ENCODE assay signal across 32 cellular contexts in genomic region chr12:120095356-120096135, GRCh38. TPM values are rescaled to one million over a fixed set of nuclear protein-coding genes. Genes with fewer than 3 reads are reported as not detected.
A peak's percentile ranks its signal among the peaks of the same experiment; 100 is the strongest.
DNase-seq lines count a peak whose midpoint lies in the region; TF ChIP-seq lines count a peak whose summit lies in the region.
"Had no signal": no experiment of that assay in that cellular context is flagged by ENCODE, and none has a peak within 500 bp of the region (broad histone marks: within the 10 kb centered on the region; RNA-seq: fewer than 3 reads in every experiment).

No MANE protein-coding gene starts in this region.

- no peaks in the 10 kb centered on the region for H3K9me2 ChIP-seq in OCI-LY7 (ENCODE audit: insufficient read depth, low read length)

- H3K27ac ChIP-seq in A673 (ENCODE audit: low read depth, low read length, poor library complexity, severe bottlenecking) (no peak overlapping the region), OCI-LY7 (ENCODE audit: low read depth, low read length, poor library complexity, severe bottlenecking) (no peak overlapping the region), iPS-20b (ENCODE audit: low read length) (peak overlapping the region; percentile 71)
- H3K27ac ChIP-seq: parathyroid adenoma, Peyer's patch, SJCRH30, upper lobe of right lung had no signal

- intact Hi-C loops in A673 (cut with micrococcal nuclease; ENCODE audit: unreplicated experiment) (no loop called here), Caco-2 (cut with micrococcal nuclease; ENCODE audit: unreplicated experiment) (no loop called here), OCI-LY7 (cut with micrococcal nuclease; ENCODE audit: unreplicated experiment) (no loop called here)

- H3K9me3 Mint-ChIP-seq in Caco-2 (ENCODE audit: unreplicated experiment) = no peaks in the 10 kb centered on the region
- H3K9me3 Mint-ChIP-seq: neural crest cell had no signal

- BruUV-seq in A673 (replicated peaks; lab: Mats Ljungman, UMichigan) = TSS peak; percentile 54
- TSS peak; percentile 66 for BruUV-seq in Caco-2 (replicated peaks; lab: Mats Ljungman, UMichigan)
- TSS peak; percentile 82 for BruUV-seq in OCI-LY7 (replicated peaks; lab: Mats Ljungman, UMichigan)

- H3K36me3 ChIP-seq in A673 (ENCODE audit: insufficient read depth, low read length, poor library complexity, severe bottlenecking) (peaks cover 7% of the 10 kb centered on the region), Caco-2 (ENCODE audit: control insufficient read depth, insufficient read depth, low read length) (peaks cover 4% of the 10 kb centered on the region), OCI-LY7 (ENCODE audit: insufficient read depth, low read length) (peaks cover 83% of the 10 kb centered on the region), iPS-20b (ENCODE audit: insufficient read depth, low read depth, low read length) (peaks cover 41% of the 10 kb centered on the region)

- no peak overlapping the region for H3K4me3 Mint-ChIP-seq in Caco-2 (ENCODE audit: unreplicated experiment)

- peaks cover 13% of the 10 kb centered on the region for H3K4me1 ChIP-seq in A673 (ENCODE audit: insufficient read depth, low read length, poor library complexity, severe bottlenecking)
- H3K4me1 ChIP-seq in Caco-2 = no peaks in the 10 kb centered on the region
- no peaks in the 10 kb centered on the region for H3K4me1 ChIP-seq in OCI-LY7 (ENCODE audit: insufficient read depth, low read length, poor library complexity, severe bottlenecking)
- H3K4me1 ChIP-seq in iPS-20b (ENCODE audit: insufficient read depth, low read length) = peaks cover 24% of the 10 kb centered on the region; the same call in 1 of the 2 replicates
- H3K4me1 ChIP-seq: parathyroid adenoma had no signal

- H4K20me1 ChIP-seq in OCI-LY7 (ENCODE audit: insufficient read depth, low read length) = no peaks in the 10 kb centered on the region

- no peak overlapping the region for H3K27ac Mint-ChIP-seq in Caco-2 (ENCODE audit: unreplicated experiment)

- TF ChIP-seq CTCF in A673 (conservative IDR thresholded peaks at IDR 0.05; ENCODE audit: low read depth, low read length) = no peak
- no peak for TF ChIP-seq CTCF in Caco-2 (IDR thresholded peaks at IDR 0.05; ENCODE audit: insufficient read depth in 1 of 2, low read depth in 1 of 2, low read length in 1 of 2, severe bottlenecking in 1 of 2, unreplicated experiment in 1 of 2)
- TF ChIP-seq CTCF in OCI-LY7 (conservative IDR thresholded peaks at IDR 0.05; ENCODE audit: low read length) = no peak

- CTCF ChIA-PET in A673 (lab: Charles Lee) (no interaction called here), Caco-2 (lab: Charles Lee) (no interaction called here), OCI-LY7 (lab: Charles Lee; ENCODE audit: unreplicated experiment) (no interaction called here)

- no peaks in the 10 kb centered on the region for H3K4me1 Mint-ChIP-seq in Caco-2 (ENCODE audit: low read depth, unreplicated experiment)

- POLR2A ChIA-PET in A673 (lab: Charles Lee; ENCODE audit: low non-redundant PET) (no interaction called here), Caco-2 (lab: Charles Lee) (no interaction called here), OCI-LY7 (lab: Charles Lee) (interaction anchor here (0.5 kb wide), 1 partner anchor 72 kb away, joined by 4 read pairs; no protein-coding TSS in a partner anchor)

- no peak for DNase-seq in A673 (ENCODE audit: low spot score)
- no peak for DNase-seq in Caco-2
- DNase-seq in OCI-LY7 (ENCODE audit: low spot score) = no peak
- DNase-seq in erythroblast (lab: John Stamatoyannopoulos, UW) = no peak
- no peak for DNase-seq in GF-D8 (lab: John Stamatoyannopoulos, UW)
- DNase-seq in anterior cingulate cortex (lab: John Stamatoyannopoulos, UW) = no peak
- DNase-seq: activated CD4-positive, alpha-beta T cell treated with anti-CD3 and anti-CD28 coated beads for 48 hours; activated naive CD4-positive, alpha-beta T cell; activated T-cell treated with anti-CD3 and anti-CD28 coated beads, Interleukin-2, amount 50 U/mL, for 48 hours; COR-L47; DMS79; foreskin melanocyte; Karpas-422; left colon; mesenchymal stem cell; NCI-H1417; NCI-H2081 treated with DMSO at 0.1 percent for 48 hours; NCI-H2227 treated with DMSO at 0.1 percent for 48 hours; NCI-H69; retina; SJCRH30; stimulated activated naive CD4-positive, alpha-beta T cell; SW 1271; T-helper 9 cell; upper lobe of right lung had no signal

- H3K27me3 ChIP-seq in A673 (replicated peaks; ENCODE audit: insufficient read depth, low read depth, low read length, poor library complexity) (no peaks in the 10 kb centered on the region), Caco-2 (replicated peaks; ENCODE audit: control insufficient read depth, insufficient read depth, low read length) (no peaks in the 10 kb centered on the region), iPS-20b (ENCODE audit: insufficient read depth, low read length) (no peaks in the 10 kb centered on the region)
- H3K27me3 ChIP-seq: esophagus muscularis mucosa, Peyer's patch, SJCRH30, suprapubic skin, upper lobe of right lung had no signal

- H3K9me3 ChIP-seq in A673 (ENCODE audit: low read depth, low read length, poor library complexity, severe bottlenecking) (no peaks in the 10 kb centered on the region), Caco-2 (no peaks in the 10 kb centered on the region), OCI-LY7 (ENCODE audit: low read length) (no peaks in the 10 kb centered on the region), iPS-20b (ENCODE audit: insufficient read depth, low read depth, low read length) (no peaks in the 10 kb centered on the region)
- H3K9me3 ChIP-seq: esophagus muscularis mucosa, Peyer's patch, SJCRH30, suprapubic skin, upper lobe of right lung had no signal

- no peak overlapping the region for H3K4me2 ChIP-seq in OCI-LY7 (ENCODE audit: low read length)
- H3K4me2 ChIP-seq: smooth muscle cell had no signal

- TF ChIP-seq POLR2A in erythroblast (IDR thresholded peaks at IDR 0.05; ENCODE audit: low read length) = no peak

- H3K4me3 ChIP-seq in A673 (ENCODE audit: low read depth, low read length, poor library complexity, severe bottlenecking) (no peak overlapping the region), Caco-2 (ENCODE audit: low read depth, low read length) (no peak overlapping the region), OCI-LY7 (ENCODE audit: low read depth, low read length, poor library complexity, severe bottlenecking) (no peak overlapping the region), iPS-20b (ENCODE audit: low read length) (no peak overlapping the region)
- H3K4me3 ChIP-seq: esophagus muscularis mucosa, Peyer's patch, SJCRH30, smooth muscle cell, suprapubic skin, upper lobe of right lung had no signal

- no peaks in the 10 kb centered on the region for H3K79me2 ChIP-seq in OCI-LY7 (ENCODE audit: insufficient read depth, low read depth, low read length)
- H3K79me2 ChIP-seq: parathyroid adenoma had no signal

- peaks cover 79% of the 10 kb centered on the region for H3K36me3 Mint-ChIP-seq in Caco-2 (ENCODE audit: insufficient read depth, unreplicated experiment)

- no peak overlapping the region for H2AFZ ChIP-seq in OCI-LY7 (ENCODE audit: low read length)
- H2AFZ ChIP-seq: parathyroid adenoma had no signal

- H3K27me3 Mint-ChIP-seq in Caco-2 (ENCODE audit: insufficient read depth, unreplicated experiment) = no peaks in the 10 kb centered on the region

- peak overlapping the region; percentile 45; the same call in 1 of the 2 replicates for H3K9ac ChIP-seq in iPS-20b (ENCODE audit: low read depth, low read length)
- H3K9ac ChIP-seq: parathyroid adenoma had no signal

RNA-seq across cellular contexts. Expression of gene RAB35, which starts 21.0 kb away (rescaled TPM):
- total RNA-seq in A673 (2021) (57.9 and 63.0 TPM in 2 replicates), Caco-2 (2022) (65.1 and 72.0 TPM in 2 replicates), OCI-LY7 (2022) (71.1 and 85.9 TPM in 2 replicates)
- 30.9 and 42.2 TPM in 2 replicates for total RNA-seq in OCI-LY7 (2014; rRNA removed; shearing (Covaris generic))
